In genomic region chr2:200888719-200889625, GRCh38 we compare ENCODE assay signal across 1 cellular context.
TF ChIP-seq lines count a peak whose summit lies in the region.

A gene with protein sequence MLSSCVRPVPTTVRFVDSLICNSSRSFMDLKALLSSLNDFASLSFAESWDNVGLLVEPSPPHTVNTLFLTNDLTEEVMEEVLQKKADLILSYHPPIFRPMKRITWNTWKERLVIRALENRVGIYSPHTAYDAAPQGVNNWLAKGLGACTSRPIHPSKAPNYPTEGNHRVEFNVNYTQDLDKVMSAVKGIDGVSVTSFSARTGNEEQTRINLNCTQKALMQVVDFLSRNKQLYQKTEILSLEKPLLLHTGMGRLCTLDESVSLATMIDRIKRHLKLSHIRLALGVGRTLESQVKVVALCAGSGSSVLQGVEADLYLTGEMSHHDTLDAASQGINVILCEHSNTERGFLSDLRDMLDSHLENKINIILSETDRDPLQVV (plus strand): TSS chr2:200889371. CDS start chr2:200891944, 2,573 bp downstream.
Gene PPIL3, minus strand, starts transcription at chr2:200889077. Its CDS starts 1,462 bp downstream, at chr2:200887615.

TF ChIP-seq in K562, 482 proteins besides CTCF, POLR2A, EP300 and RAD21 (continued from another document and continues in another):
- TF ChIP-seq, protein P1, sequence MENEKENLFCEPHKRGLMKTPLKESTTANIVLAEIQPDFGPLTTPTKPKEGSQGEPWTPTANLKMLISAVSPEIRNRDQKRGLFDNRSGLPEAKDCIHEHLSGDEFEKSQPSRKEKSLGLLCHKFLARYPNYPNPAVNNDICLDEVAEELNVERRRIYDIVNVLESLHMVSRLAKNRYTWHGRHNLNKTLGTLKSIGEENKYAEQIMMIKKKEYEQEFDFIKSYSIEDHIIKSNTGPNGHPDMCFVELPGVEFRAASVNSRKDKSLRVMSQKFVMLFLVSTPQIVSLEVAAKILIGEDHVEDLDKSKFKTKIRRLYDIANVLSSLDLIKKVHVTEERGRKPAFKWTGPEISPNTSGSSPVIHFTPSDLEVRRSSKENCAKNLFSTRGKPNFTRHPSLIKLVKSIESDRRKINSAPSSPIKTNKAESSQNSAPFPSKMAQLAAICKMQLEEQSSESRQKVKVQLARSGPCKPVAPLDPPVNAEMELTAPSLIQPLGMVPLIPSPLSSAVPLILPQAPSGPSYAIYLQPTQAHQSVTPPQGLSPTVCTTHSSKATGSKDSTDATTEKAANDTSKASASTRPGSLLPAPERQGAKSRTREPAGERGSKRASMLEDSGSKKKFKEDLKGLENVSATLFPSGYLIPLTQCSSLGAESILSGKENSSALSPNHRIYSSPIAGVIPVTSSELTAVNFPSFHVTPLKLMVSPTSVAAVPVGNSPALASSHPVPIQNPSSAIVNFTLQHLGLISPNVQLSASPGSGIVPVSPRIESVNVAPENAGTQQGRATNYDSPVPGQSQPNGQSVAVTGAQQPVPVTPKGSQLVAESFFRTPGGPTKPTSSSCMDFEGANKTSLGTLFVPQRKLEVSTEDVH (IDR thresholded peaks at IDR 0.05; ENCODE audit: low read depth, partially characterized antibody) = peak; percentile 95
- peak; percentile 28 for TF ChIP-seq HNRNPLL (IDR thresholded peaks at IDR 0.05; ENCODE audit: low read depth, low read length, poor library complexity, severe bottlenecking)
- peak; percentile 83 for TF ChIP-seq SIN3B (IDR thresholded peaks at IDR 0.05; ENCODE audit: low read depth)
- no peak for TF ChIP-seq ZNF354B (CRISPR knock-in tag; IDR thresholded peaks at IDR 0.05)
- peak; percentile 67; the same call in 1 of the 2 replicates for TF ChIP-seq MTA3 (IDR thresholded peaks at IDR 0.05; ENCODE audit: borderline replicate concordance)
- TF ChIP-seq ZNF77 (CRISPR knock-in tag; IDR thresholded peaks at IDR 0.05) = no peak
- peak; percentile 20 for TF ChIP-seq TEAD4 (IDR thresholded peaks at IDR 0.05; ENCODE audit: low read length)
- no peak for TF ChIP-seq TEAD4 (CRISPR knock-in tag; IDR thresholded peaks at IDR 0.05; ENCODE audit: borderline replicate concordance)
- TF ChIP-seq SRF (CRISPR knock-in tag; IDR thresholded peaks at IDR 0.05) = 0 out of 4 replicates have a peak, but pooled peaks of 1 of the 2 experiments have one; percentile 10
- TF ChIP-seq ZNF263 (CRISPR knock-in tag; IDR thresholded peaks at IDR 0.05; ENCODE audit: borderline replicate concordance) = peak; percentile 23; the same call in 1 of the 2 replicates
- no peak for TF ChIP-seq GMEB1 (CRISPR knock-in tag; IDR thresholded peaks at IDR 0.05)
- TF ChIP-seq MAFK (IDR thresholded peaks at IDR 0.05; ENCODE audit: low read length) = peak; percentile 33; the same call in 1 of the 2 replicates
- TF ChIP-seq SNRNP70 (optimal IDR thresholded peaks at IDR 0.05; ENCODE audit: low read depth, low read length) = no peak
- peak; percentile 66 for TF ChIP-seq XRCC5 (IDR thresholded peaks at IDR 0.05; ENCODE audit: low read depth, low read length)
- no peak for TF ChIP-seq USF2 (CRISPR knock-in tag; IDR thresholded peaks at IDR 0.05)
- peak; percentile 97 for TF ChIP-seq GATA2 (CRISPR knock-in tag; IDR thresholded peaks at IDR 0.05)
- no peak for TF ChIP-seq FOXJ3 (CRISPR knock-in tag; IDR thresholded peaks at IDR 0.05)
- TF ChIP-seq ZNF639 (CRISPR knock-in tag; conservative IDR thresholded peaks at IDR 0.05 in 1 of 2, IDR thresholded peaks at IDR 0.05 in 1 of 2) = peak in 1 of 2 experiments; percentile 80; a peak in 1 of 4 replicates
- TF ChIP-seq, protein P2, sequence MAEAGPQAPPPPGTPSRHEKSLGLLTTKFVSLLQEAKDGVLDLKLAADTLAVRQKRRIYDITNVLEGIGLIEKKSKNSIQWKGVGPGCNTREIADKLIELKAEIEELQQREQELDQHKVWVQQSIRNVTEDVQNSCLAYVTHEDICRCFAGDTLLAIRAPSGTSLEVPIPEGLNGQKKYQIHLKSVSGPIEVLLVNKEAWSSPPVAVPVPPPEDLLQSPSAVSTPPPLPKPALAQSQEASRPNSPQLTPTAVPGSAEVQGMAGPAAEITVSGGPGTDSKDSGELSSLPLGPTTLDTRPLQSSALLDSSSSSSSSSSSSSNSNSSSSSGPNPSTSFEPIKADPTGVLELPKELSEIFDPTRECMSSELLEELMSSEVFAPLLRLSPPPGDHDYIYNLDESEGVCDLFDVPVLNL (CRISPR knock-in tag; IDR thresholded peaks at IDR 0.05; ENCODE audit: low read depth) = no peak
- no peak for TF ChIP-seq GATAD2B (IDR thresholded peaks at IDR 0.05; ENCODE audit: borderline replicate concordance)
- TF ChIP-seq, protein P3, sequence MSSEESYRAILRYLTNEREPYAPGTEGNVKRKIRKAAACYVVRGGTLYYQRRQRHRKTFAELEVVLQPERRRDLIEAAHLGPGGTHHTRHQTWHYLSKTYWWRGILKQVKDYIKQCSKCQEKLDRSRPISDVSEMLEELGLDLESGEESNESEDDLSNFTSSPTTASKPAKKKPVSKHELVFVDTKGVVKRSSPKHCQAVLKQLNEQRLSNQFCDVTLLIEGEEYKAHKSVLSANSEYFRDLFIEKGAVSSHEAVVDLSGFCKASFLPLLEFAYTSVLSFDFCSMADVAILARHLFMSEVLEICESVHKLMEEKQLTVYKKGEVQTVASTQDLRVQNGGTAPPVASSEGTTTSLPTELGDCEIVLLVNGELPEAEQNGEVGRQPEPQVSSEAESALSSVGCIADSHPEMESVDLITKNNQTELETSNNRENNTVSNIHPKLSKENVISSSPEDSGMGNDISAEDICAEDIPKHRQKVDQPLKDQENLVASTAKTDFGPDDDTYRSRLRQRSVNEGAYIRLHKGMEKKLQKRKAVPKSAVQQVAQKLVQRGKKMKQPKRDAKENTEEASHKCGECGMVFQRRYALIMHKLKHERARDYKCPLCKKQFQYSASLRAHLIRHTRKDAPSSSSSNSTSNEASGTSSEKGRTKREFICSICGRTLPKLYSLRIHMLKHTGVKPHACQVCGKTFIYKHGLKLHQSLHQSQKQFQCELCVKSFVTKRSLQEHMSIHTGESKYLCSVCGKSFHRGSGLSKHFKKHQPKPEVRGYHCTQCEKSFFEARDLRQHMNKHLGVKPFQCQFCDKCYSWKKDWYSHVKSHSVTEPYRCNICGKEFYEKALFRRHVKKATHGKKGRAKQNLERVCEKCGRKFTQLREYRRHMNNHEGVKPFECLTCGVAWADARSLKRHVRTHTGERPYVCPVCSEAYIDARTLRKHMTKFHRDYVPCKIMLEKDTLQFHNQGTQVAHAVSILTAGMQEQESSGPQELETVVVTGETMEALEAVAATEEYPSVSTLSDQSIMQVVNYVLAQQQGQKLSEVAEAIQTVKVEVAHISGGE (CRISPR knock-in tag; IDR thresholded peaks at IDR 0.05) = peak; percentile 94 to 99 (median 98)
- no peak for TF ChIP-seq PHB2 (IDR thresholded peaks at IDR 0.05; ENCODE audit: low read depth)
- TF ChIP-seq, protein P4, sequence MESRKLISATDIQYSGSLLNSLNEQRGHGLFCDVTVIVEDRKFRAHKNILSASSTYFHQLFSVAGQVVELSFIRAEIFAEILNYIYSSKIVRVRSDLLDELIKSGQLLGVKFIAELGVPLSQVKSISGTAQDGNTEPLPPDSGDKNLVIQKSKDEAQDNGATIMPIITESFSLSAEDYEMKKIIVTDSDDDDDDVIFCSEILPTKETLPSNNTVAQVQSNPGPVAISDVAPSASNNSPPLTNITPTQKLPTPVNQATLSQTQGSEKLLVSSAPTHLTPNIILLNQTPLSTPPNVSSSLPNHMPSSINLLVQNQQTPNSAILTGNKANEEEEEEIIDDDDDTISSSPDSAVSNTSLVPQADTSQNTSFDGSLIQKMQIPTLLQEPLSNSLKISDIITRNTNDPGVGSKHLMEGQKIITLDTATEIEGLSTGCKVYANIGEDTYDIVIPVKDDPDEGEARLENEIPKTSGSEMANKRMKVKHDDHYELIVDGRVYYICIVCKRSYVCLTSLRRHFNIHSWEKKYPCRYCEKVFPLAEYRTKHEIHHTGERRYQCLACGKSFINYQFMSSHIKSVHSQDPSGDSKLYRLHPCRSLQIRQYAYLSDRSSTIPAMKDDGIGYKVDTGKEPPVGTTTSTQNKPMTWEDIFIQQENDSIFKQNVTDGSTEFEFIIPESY (CRISPR knock-in tag; IDR thresholded peaks at IDR 0.05) = 0 out of 2 replicates have a peak, but pooled peaks have one; percentile 52
- TF ChIP-seq PHF20 (IDR thresholded peaks at IDR 0.05; ENCODE audit: partially characterized antibody) = peak; percentile 87
- TF ChIP-seq, protein P5, sequence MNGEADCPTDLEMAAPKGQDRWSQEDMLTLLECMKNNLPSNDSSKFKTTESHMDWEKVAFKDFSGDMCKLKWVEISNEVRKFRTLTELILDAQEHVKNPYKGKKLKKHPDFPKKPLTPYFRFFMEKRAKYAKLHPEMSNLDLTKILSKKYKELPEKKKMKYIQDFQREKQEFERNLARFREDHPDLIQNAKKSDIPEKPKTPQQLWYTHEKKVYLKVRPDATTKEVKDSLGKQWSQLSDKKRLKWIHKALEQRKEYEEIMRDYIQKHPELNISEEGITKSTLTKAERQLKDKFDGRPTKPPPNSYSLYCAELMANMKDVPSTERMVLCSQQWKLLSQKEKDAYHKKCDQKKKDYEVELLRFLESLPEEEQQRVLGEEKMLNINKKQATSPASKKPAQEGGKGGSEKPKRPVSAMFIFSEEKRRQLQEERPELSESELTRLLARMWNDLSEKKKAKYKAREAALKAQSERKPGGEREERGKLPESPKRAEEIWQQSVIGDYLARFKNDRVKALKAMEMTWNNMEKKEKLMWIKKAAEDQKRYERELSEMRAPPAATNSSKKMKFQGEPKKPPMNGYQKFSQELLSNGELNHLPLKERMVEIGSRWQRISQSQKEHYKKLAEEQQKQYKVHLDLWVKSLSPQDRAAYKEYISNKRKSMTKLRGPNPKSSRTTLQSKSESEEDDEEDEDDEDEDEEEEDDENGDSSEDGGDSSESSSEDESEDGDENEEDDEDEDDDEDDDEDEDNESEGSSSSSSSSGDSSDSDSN (IDR thresholded peaks at IDR 0.05; ENCODE audit: borderline replicate concordance in 1 of 2, low read depth in 2 of 2, low read length in 2 of 2) = peak; percentile 49 to 87; a peak in 1 of 4 replicates
- TF ChIP-seq CGGBP1 (CRISPR knock-in tag; IDR thresholded peaks at IDR 0.05) = no peak
- TF ChIP-seq RB1 (IDR thresholded peaks at IDR 0.05; ENCODE audit: low read depth) = peak; percentile 62; the same call in 1 of the 2 replicates
- peak; percentile 85; the same call in 1 of the 2 replicates for TF ChIP-seq POLR2H (tag; IDR thresholded peaks at IDR 0.05; ENCODE audit: low read depth)
- peak; percentile 57 for TF ChIP-seq SMARCA4 (IDR thresholded peaks at IDR 0.05)
- TF ChIP-seq PHF8 (IDR thresholded peaks at IDR 0.05; ENCODE audit: borderline replicate concordance, low read length) = peak; percentile 76; the same call in 1 of the 2 replicates
- TF ChIP-seq RBFOX2 (IDR thresholded peaks at IDR 0.05; ENCODE audit: low read depth, low read length) = peak; percentile 82
- TF ChIP-seq CEBPB (tag; IDR thresholded peaks at IDR 0.05) = no peak
- 0 out of 4 replicates have a peak, but pooled peaks of 1 of the 2 experiments have one; percentile 20 for TF ChIP-seq NONO (IDR thresholded peaks at IDR 0.05; ENCODE audit: low read depth in 2 of 2, low read length in 1 of 2)
- TF ChIP-seq CXXC5 (CRISPR knock-in tag; IDR thresholded peaks at IDR 0.05) = peak; percentile 68
- TF ChIP-seq L3MBTL2 (IDR thresholded peaks at IDR 0.05) = peak; percentile 48; the same call in 1 of the 2 replicates
- TF ChIP-seq ETV5 (CRISPR knock-in tag; IDR thresholded peaks at IDR 0.05; ENCODE audit: low read depth) = peak; percentile 62; the same call in 1 of the 2 replicates
- TF ChIP-seq TFAP4 (CRISPR knock-in tag; IDR thresholded peaks at IDR 0.05; ENCODE audit: borderline replicate concordance) = peak; percentile 76; the same call in 1 of the 2 replicates
- TF ChIP-seq ZNF766 (CRISPR knock-in tag; conservative IDR thresholded peaks at IDR 0.05) = no peak
- peak in 1 of 2 experiments; percentile 36; a peak in 1 of 4 replicates for TF ChIP-seq KDM4B (IDR thresholded peaks at IDR 0.05; ENCODE audit: borderline replicate concordance in 2 of 2, low read depth in 1 of 2)
- TF ChIP-seq ZNF444 (CRISPR knock-in tag; IDR thresholded peaks at IDR 0.05) = no peak
- no peak for TF ChIP-seq U2AF2 (optimal IDR thresholded peaks at IDR 0.05; ENCODE audit: low read depth, low read length)
